Comparison of ENCODE assay signal across 11 cellular contexts in the genomic region with DNA sequence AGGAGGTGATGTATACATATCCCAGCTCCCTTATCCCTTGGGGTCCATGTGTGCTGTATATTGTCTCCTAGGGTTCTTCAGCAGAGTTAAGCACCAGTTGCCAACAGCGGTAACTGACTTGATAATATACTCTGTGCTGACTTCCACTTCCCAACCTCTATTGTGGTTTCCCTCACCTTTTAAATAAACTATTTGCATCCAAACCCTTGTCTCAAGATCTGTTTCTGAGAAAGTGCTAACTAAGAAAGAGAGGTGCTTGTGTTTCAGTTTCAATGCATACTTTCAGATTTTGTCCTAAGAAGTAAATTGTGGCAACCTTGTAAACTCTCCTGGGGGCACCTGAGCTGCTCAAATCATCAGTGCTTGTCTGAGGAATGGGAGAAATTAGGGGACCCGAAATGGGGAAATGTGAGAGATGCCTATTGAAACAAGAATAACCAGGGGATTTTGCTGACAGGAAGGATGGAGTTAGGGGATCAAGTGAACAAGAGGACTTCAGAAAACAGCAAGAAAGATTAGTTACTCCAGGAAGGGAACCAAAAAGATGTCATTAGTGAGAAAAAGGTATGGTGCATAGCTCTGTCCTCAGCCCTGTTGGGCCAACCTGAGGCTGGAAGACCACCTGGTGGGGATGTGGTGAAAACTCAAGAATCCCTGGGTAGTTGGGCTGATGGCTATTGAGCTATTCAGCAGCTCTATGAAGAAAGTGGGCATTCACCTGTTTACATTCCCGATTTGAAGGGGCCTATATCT. TPM values are rescaled to one million over a fixed set of nuclear protein-coding genes. Genes with fewer than 3 reads are reported as not detected.
DNase-seq lines count a peak whose midpoint lies in the region; ATAC-seq, FAIRE-seq and TF ChIP-seq lines count a peak whose summit lies in the region.
"Had no signal": no experiment of that assay in that cellular context is flagged by ENCODE, and none has a peak within 500 bp of the region (broad histone marks: within the 10 kb centered on the region; RNA-seq: fewer than 3 reads in every experiment).

No MANE protein-coding gene starts in this region.

- H3K79me2 ChIP-seq in OCI-LY3 (ENCODE audit: low read length), result no peaks in the 10 kb centered on the region

- H3K4me1 ChIP-seq in OCI-LY3 (ENCODE audit: low read length) (peaks cover 31% of the 10 kb centered on the region), uterus (no peaks in the 10 kb centered on the region)

- H3K27ac ChIP-seq in OCI-LY3 (ENCODE audit: low read length), result peak overlapping the region; percentile 11; the same call in 1 of the 2 replicates
- H3K27ac ChIP-seq in uterus, result no peak overlapping the region
- H3K27ac ChIP-seq: WERI-Rb-1 had no signal

- H3K27me3 ChIP-seq in OCI-LY3 (ENCODE audit: low read depth, low read length) (no peaks in the 10 kb centered on the region), uterus (no peaks in the 10 kb centered on the region)

- H3K9ac ChIP-seq in OCI-LY3 (ENCODE audit: low read length), result no peak overlapping the region

- peak; percentile 98 for ATAC-seq in GM18867 (IDR thresholded peaks at IDR 0.05; ENCODE audit: unreplicated experiment)
- peak; percentile 97 for ATAC-seq in GM21423 (IDR thresholded peaks at IDR 0.05; ENCODE audit: unreplicated experiment)
- peak; percentile 92 for ATAC-seq in HG03039 (IDR thresholded peaks at IDR 0.05; ENCODE audit: unreplicated experiment)
- ATAC-seq: naive thymus-derived CD4-positive, alpha-beta T cell had no signal

- no peak for TF ChIP-seq CTCF in OCI-LY3 (IDR thresholded peaks at IDR 0.05; ENCODE audit: low read depth, low read length)
- TF ChIP-seq CTCF in uterus (IDR thresholded peaks at IDR 0.05), result no peak

- H3K4me2 ChIP-seq in OCI-LY3 (ENCODE audit: low read length), result peak overlapping the region; percentile 51

- no peaks in the 10 kb centered on the region for H3K36me3 ChIP-seq in OCI-LY3 (replicated peaks; ENCODE audit: low read depth, low read length)
- H3K36me3 ChIP-seq in uterus, result no peaks in the 10 kb centered on the region
- H3K36me3 ChIP-seq: WERI-Rb-1 had no signal

- H3K4me3 ChIP-seq in OCI-LY3 (ENCODE audit: low read length) (no peak overlapping the region; the same call in 1 of the 2 replicates), uterus (no peak overlapping the region)

- TF ChIP-seq POLR2A in uterus (IDR thresholded peaks at IDR 0.05), result no peak

- intact Hi-C loops in uterus (cut with DNase I; ENCODE audit: low total_unique reads), result no loop called here

- H4K20me1 ChIP-seq in OCI-LY3 (ENCODE audit: insufficient read depth, low read length), result no peaks in the 10 kb centered on the region

- no peak for DNase-seq in NCI-H345 (lab: John Stamatoyannopoulos, UW)
- no peak for DNase-seq in urothelium cell line (ENCODE audit: low spot score)
- DNase-seq in uterus, result no peak
- no peak for DNase-seq in COLO829 (ENCODE audit: low spot score)
- DNase-seq: CD4-positive, alpha-beta T cell; naive thymus-derived CD4-positive, alpha-beta T cell; WERI-Rb-1 had no signal

- H2AFZ ChIP-seq in OCI-LY3 (ENCODE audit: low read depth, low read length), result no peak overlapping the region

- H3K9me3 ChIP-seq in OCI-LY3 (ENCODE audit: insufficient read depth, low read length) (no peaks in the 10 kb centered on the region), uterus (no peaks in the 10 kb centered on the region)

- FAIRE-seq in urothelium cell line (lab: Jason Lieb, UNC), result no peak

RNA-seq across cellular contexts. Expression of gene MRPL3, which starts 50.9 kb away (rescaled TPM):
- 100 to 1,000 TPM in 2 of 4 donors, 10 to 100 TPM in 2; 63.7 to 137 (median 114) TPM for total RNA-seq in uterus
